In genomic region chr22:19241593-19241906, GRCh38 we compare ENCODE assay signal across 21 cellular contexts. TPM values are rescaled to one million over a fixed set of nuclear protein-coding genes. Genes with fewer than 3 reads are reported as not detected.
DNase-seq lines count a peak whose midpoint lies in the region; ATAC-seq and TF ChIP-seq lines count a peak whose summit lies in the region.
"Had no signal": no experiment of that assay in that cellular context is flagged by ENCODE, and none has a peak within 500 bp of the region (broad histone marks: within the 10 kb centered on the region; RNA-seq: fewer than 3 reads in every experiment).

No MANE protein-coding gene starts in this region.

- POLR2A ChIA-PET in WTC11 (lab: Charles Lee), result no interaction called here

- CTCF ChIA-PET in WTC11 (lab: Charles Lee), result no interaction called here

- H3K27ac Mint-ChIP-seq in GM23338 (peak overlapping the region; percentile 32; the same call in 1 of the 2 replicates), WTC11 (peak overlapping the region; percentile 57; the same call in 1 of the 2 replicates), neural crest cell (ENCODE audit: unreplicated experiment) (peak overlapping the region; percentile 62)
- no peak overlapping the region for H3K27ac Mint-ChIP-seq in activated naive CD8-positive, alpha-beta T cell treated with anti-CD3 and anti-CD28 coated beads, Interleukin-2, amount 50 U/mL, for 24 hours
- H3K27ac Mint-ChIP-seq: CD4-positive, alpha-beta memory T cell; HFFc6 had no signal

- H3K4me3 Mint-ChIP-seq in GM23338 (no peak overlapping the region), WTC11 (no peak overlapping the region), neural crest cell (no peak overlapping the region)
- H3K4me3 Mint-ChIP-seq in activated naive CD8-positive, alpha-beta T cell treated with anti-CD3 and anti-CD28 coated beads, Interleukin-2, amount 50 U/mL, for 24 hours, result no peak overlapping the region
- H3K4me3 Mint-ChIP-seq: CD4-positive, alpha-beta memory T cell; HFFc6 had no signal

- intact Hi-C loops in psoas muscle (cut with DNase I), result no loop called here

- H3K27ac ChIP-seq in GM23338 (ENCODE audit: low read depth) (no peak overlapping the region), psoas muscle (no peak overlapping the region), upper lobe of left lung (no peak overlapping the region)
- H3K27ac ChIP-seq: A549; BLaER1 treated with 17β-estradiol and CSF1 and Interleukin-3, amounts not matched to agents 10 nM and 100 nM; GM23248 had no signal

- H4K20me1 ChIP-seq in GM23338 (replicated peaks; ENCODE audit: insufficient read depth), result peaks cover 3% of the 10 kb centered on the region; the same call in 1 of the 2 replicates
- H4K20me1 ChIP-seq: BLaER1 treated with 17β-estradiol and CSF1 and Interleukin-3, amounts not matched to agents 10 nM and 100 nM had no signal

- H3K9me2 ChIP-seq in GM23338 (ENCODE audit: insufficient read depth), result no peaks in the 10 kb centered on the region

- no peak overlapping the region for H2AFZ ChIP-seq in GM23338
- H2AFZ ChIP-seq: GM23248 had no signal

- H3K36me3 Mint-ChIP-seq in GM23338 (ENCODE audit: low read depth) (no peaks in the 10 kb centered on the region; the same call in 2 of the 3 replicates), WTC11 (no peaks in the 10 kb centered on the region), neural crest cell (ENCODE audit: low read depth) (no peaks in the 10 kb centered on the region)
- no peaks in the 10 kb centered on the region for H3K36me3 Mint-ChIP-seq in activated naive CD8-positive, alpha-beta T cell treated with anti-CD3 and anti-CD28 coated beads, Interleukin-2, amount 50 U/mL, for 24 hours (ENCODE audit: low read depth)
- H3K36me3 Mint-ChIP-seq: CD4-positive, alpha-beta memory T cell had no signal

- H3K9me3 Mint-ChIP-seq in GM23338 (no peaks in the 10 kb centered on the region), WTC11 (no peaks in the 10 kb centered on the region), neural crest cell (no peaks in the 10 kb centered on the region)
- no peaks in the 10 kb centered on the region for H3K9me3 Mint-ChIP-seq in activated naive CD8-positive, alpha-beta T cell treated with anti-CD3 and anti-CD28 coated beads, Interleukin-2, amount 50 U/mL, for 24 hours
- H3K9me3 Mint-ChIP-seq: CD4-positive, alpha-beta memory T cell; HFFc6 had no signal

- H3K36me3 ChIP-seq in GM23338 (ENCODE audit: insufficient read depth), result no peaks in the 10 kb centered on the region
- H3K36me3 ChIP-seq in psoas muscle (ENCODE audit: insufficient read depth in 1 of 2, low read depth in 1 of 2), result peaks cover 4 to 85% of the 10 kb centered on the region in 2 donors
- peaks cover 0 to 9% (median 0%) of the 10 kb centered on the region in 4 donors for H3K36me3 ChIP-seq in upper lobe of left lung
- H3K36me3 ChIP-seq: BE2C, HAP-1 had no signal

- H3K4me1 ChIP-seq in GM23338 (ENCODE audit: insufficient read depth) (no peaks in the 10 kb centered on the region), psoas muscle (peaks cover 19% of the 10 kb centered on the region), upper lobe of left lung (no peaks in the 10 kb centered on the region)
- H3K4me1 ChIP-seq: A549, BE2C, HAP-1 had no signal

- no peaks in the 10 kb centered on the region for H3F3A ChIP-seq in GM23338 (replicated peaks; ENCODE audit: low read depth)

- DNase-seq in GM23338 (ENCODE audit: low spot score) (no peak), WTC11 (ENCODE audit: low spot score) (no peak), neural crest cell (ENCODE audit: low read depth, low spot score) (no peak), psoas muscle (no peak), NOMO-1 (lab: John Stamatoyannopoulos, UW; ENCODE audit: unreplicated experiment in 2 of 2) (no peak), upper lobe of left lung (no peak)
- DNase-seq in activated naive CD8-positive, alpha-beta T cell treated with anti-CD3 and anti-CD28 coated beads, Interleukin-2, amount 50 U/mL, for 24 hours, result no peak
- DNase-seq: 8988T; ACHN; BE2C; Calu3; CD4-positive, alpha-beta memory T cell; COR-L47; DMS53; DND-41; GM23248; HFFc6 had no signal

- TF ChIP-seq EP300 in upper lobe of left lung (IDR thresholded peaks at IDR 0.05), result no peak

- H3K4me1 Mint-ChIP-seq in GM23338, result no peaks in the 10 kb centered on the region
- peaks cover 4% of the 10 kb centered on the region for H3K4me1 Mint-ChIP-seq in WTC11
- no peaks in the 10 kb centered on the region for H3K4me1 Mint-ChIP-seq in neural crest cell
- no peaks in the 10 kb centered on the region for H3K4me1 Mint-ChIP-seq in activated naive CD8-positive, alpha-beta T cell treated with anti-CD3 and anti-CD28 coated beads, Interleukin-2, amount 50 U/mL, for 24 hours
- H3K4me1 Mint-ChIP-seq: CD4-positive, alpha-beta memory T cell had no signal

- H3K9me3 ChIP-seq in psoas muscle, result no peaks in the 10 kb centered on the region
- no peaks in the 10 kb centered on the region for H3K9me3 ChIP-seq in upper lobe of left lung
- H3K9me3 ChIP-seq: A549; BE2C; BLaER1 treated with 17β-estradiol and CSF1 and Interleukin-3, amounts not matched to agents 10 nM and 100 nM; HAP-1 had no signal

- H3K27me3 Mint-ChIP-seq in GM23338 (ENCODE audit: insufficient read depth, low read depth, poor library complexity) (peaks cover 3% of the 10 kb centered on the region), WTC11 (ENCODE audit: low read depth) (no peaks in the 10 kb centered on the region), neural crest cell (ENCODE audit: low read depth) (no peaks in the 10 kb centered on the region)
- H3K27me3 Mint-ChIP-seq in activated naive CD8-positive, alpha-beta T cell treated with anti-CD3 and anti-CD28 coated beads, Interleukin-2, amount 50 U/mL, for 24 hours, result peaks cover 3% of the 10 kb centered on the region

- H3K4me3 ChIP-seq in GM23338 (no peak overlapping the region), psoas muscle (no peak overlapping the region), upper lobe of left lung (no peak overlapping the region)
- H3K4me3 ChIP-seq: A549; BLaER1 treated with 17β-estradiol and CSF1 and Interleukin-3, amounts not matched to agents 10 nM and 100 nM; GM23248; HAP-1 had no signal

- no peak for TF ChIP-seq CTCF in GM23338 (conservative IDR thresholded peaks at IDR 0.05; ENCODE audit: low read depth in 2 of 2)
- TF ChIP-seq CTCF in WTC11 (IDR thresholded peaks at IDR 0.05), result no peak
- TF ChIP-seq CTCF in neural crest cell (conservative IDR thresholded peaks at IDR 0.05), result no peak
- TF ChIP-seq CTCF in psoas muscle (IDR thresholded peaks at IDR 0.05), result no peak
- TF ChIP-seq CTCF in upper lobe of left lung (IDR thresholded peaks at IDR 0.05), result no peak

- TF ChIP-seq POLR2A in upper lobe of left lung (IDR thresholded peaks at IDR 0.05), result no peak

- no peaks in the 10 kb centered on the region for H3K79me2 ChIP-seq in GM23338 (replicated peaks; ENCODE audit: insufficient read depth)

- no peaks in the 10 kb centered on the region for H3K27me3 ChIP-seq in GM23338 (ENCODE audit: insufficient read depth)
- no peaks in the 10 kb centered on the region for H3K27me3 ChIP-seq in psoas muscle (ENCODE audit: insufficient read depth in 3 of 3, low read length in 2 of 3)
- no peaks in the 10 kb centered on the region for H3K27me3 ChIP-seq in upper lobe of left lung
- H3K27me3 ChIP-seq: BE2C; BLaER1 treated with 17β-estradiol and CSF1 and Interleukin-3, amounts not matched to agents 10 nM and 100 nM had no signal

- 82 to 91% (median 87%) methylated on average over 6 of the region's 6 CpGs for WGBS in psoas muscle, 3 donors
- 79 to 81% methylated on average over 6 of the region's 6 CpGs for WGBS in upper lobe of left lung, 2 donors

- H3K4me2 ChIP-seq in GM23338, result no peak overlapping the region
- H3K4me2 ChIP-seq: A549; BLaER1 treated with 17β-estradiol and CSF1 and Interleukin-3, amounts not matched to agents 10 nM and 100 nM had no signal

- ATAC-seq in GM23338 (no peak), WTC11 (no peak), psoas muscle (peak in 3 of 4 donors; percentile 14 to 21 (median 16)), upper lobe of left lung (ENCODE audit: low FRiP score in 2 of 2) (no peak), HG02571 (IDR thresholded peaks at IDR 0.05; ENCODE audit: unreplicated experiment) (no peak)
- no peak for ATAC-seq in activated naive CD8-positive, alpha-beta T cell treated with anti-CD3 and anti-CD28 coated beads, Interleukin-2, amount 50 U/mL, for 24 hours
- ATAC-seq: A549 had no signal

TF ChIP-seq in GM23338, 12 proteins besides CTCF, POLR2A, EP300 and RAD21 (continues in another document):
- TF ChIP-seq EZH2phosphoT487 (IDR thresholded peaks at IDR 0.05; ENCODE audit: unreplicated experiment) (no peak), JUNB (IDR thresholded peaks at IDR 0.05; ENCODE audit: unreplicated experiment) (no peak), POLR2AphosphoS5 (IDR thresholded peaks at IDR 0.05; ENCODE audit: low read depth) (no peak), STAT1 (IDR thresholded peaks at IDR 0.05; ENCODE audit: unreplicated experiment) (no peak)

TF ChIP-seq in WTC11, 78 proteins besides CTCF, POLR2A, EP300 and RAD21 (continues in another document):
- TF ChIP-seq ZBTB43 (CRISPR knock-in tag; IDR thresholded peaks at IDR 0.05) (no peak), ZNF671 (CRISPR knock-in tag; IDR thresholded peaks at IDR 0.05) (no peak)

RNA-seq across cellular contexts. Expression of gene CLTCL1, which starts 50.0 kb away (rescaled TPM):
- 13.4 and 15.1 TPM in 2 replicates for total RNA-seq in GM23338 (2014; rRNA removed; shearing (Covaris generic))
- polyA plus RNA-seq in GM23338 (2016; fragmentation: Nextera tagmentation; extraction: Ambion mirVana) (5.4 and 6.6 TPM in 2 replicates), psoas muscle (10 to 100 TPM; 16.8 to 85.9 (median 78.5) TPM)
- total RNA-seq in WTC11 (2021) (15.5 to 19.3 TPM (median 16.9 TPM) in 3 replicates), neural crest cell (7.2 and 7.7 TPM in 2 replicates), psoas muscle (100 to 1,000 TPM in 3 of 4 donors, 10 to 100 TPM in 1; 92.6 to 253 (median 126) TPM), upper lobe of left lung (10 to 100 TPM in 1 of 6 donors, 1 to 10 TPM in 5; 3.0 to 14.7 (median 6.0) TPM)
- polyA plus RNA-seq: CD4-positive, alpha-beta memory T cell had no signal

Comparison
In these comparisons a context has a peak if more than half of its experiments do, and no peak if none do; other contexts are left out.
1. ATAC-seq: peak in psoas muscle (3 of 4); none in GM23338 (single experiment), WTC11 (single experiment), upper lobe of left lung (0 of 2), HG02571 (single experiment) and activated naive CD8-positive, alpha-beta T cell treated with anti-CD3 and anti-CD28 coated beads, Interleukin-2, amount 50 U/mL, for 24 hours (single experiment).